Comparison of ENCODE assay signal across 8 cellular contexts in genomic region chr11:63939351-63939920, GRCh38. TPM values are rescaled to one million over a fixed set of nuclear protein-coding genes. Genes with fewer than 3 reads are reported as not detected.
A peak's percentile ranks its signal among the peaks of the same experiment; 100 is the strongest.
DNase-seq lines count a peak whose midpoint lies in the region; ATAC-seq and TF ChIP-seq lines count a peak whose summit lies in the region.

No MANE protein-coding gene starts in this region.

- peaks cover 18% of the 10 kb centered on the region for H3K27me3 Mint-ChIP-seq in GM23338 (ENCODE audit: insufficient read depth, low read depth, poor library complexity)

- H3K4me1 Mint-ChIP-seq in GM23338: peaks cover 14% of the 10 kb centered on the region

- H3K9me2 ChIP-seq in GM23338 (ENCODE audit: insufficient read depth): no peaks in the 10 kb centered on the region

- DNase-seq in AG10803 (ENCODE audit: low read depth): no peak
- peak; percentile 62 for DNase-seq in GM23338 (ENCODE audit: low spot score)
- no peak for DNase-seq in SJSA1 (ENCODE audit: low read depth in 1 of 2, low spot score in 2 of 2)
- DNase-seq in erythroblast (lab: John Stamatoyannopoulos, UW): peak; percentile 58 to 64
- DNase-seq in NCI-H446 (lab: John Stamatoyannopoulos, UW): no peak
- no peak for DNase-seq in A172 (ENCODE audit: low spot score)

- H3F3A ChIP-seq in GM23338 (replicated peaks; ENCODE audit: low read depth): peaks cover 23% of the 10 kb centered on the region

- H3K9me3 Mint-ChIP-seq in GM23338: no peaks in the 10 kb centered on the region

- H3K27ac Mint-ChIP-seq in GM23338: peak overlapping the region; percentile 47

- H3K9me3 ChIP-seq in SJSA1 (replicated peaks) (no peaks in the 10 kb centered on the region), neutrophil (no peaks in the 10 kb centered on the region)

- peaks cover 8% of the 10 kb centered on the region for H3K4me1 ChIP-seq in GM23338 (ENCODE audit: insufficient read depth)
- peaks cover 16% of the 10 kb centered on the region for H3K4me1 ChIP-seq in SJSA1 (replicated peaks)
- H3K4me1 ChIP-seq in neutrophil (ENCODE audit: control insufficient read depth in 1 of 2, insufficient read depth in 1 of 2, low read depth in 1 of 2, low read length in 1 of 2): peaks cover 28 to 30% of the 10 kb centered on the region in 2 experiments

- TF ChIP-seq CTCF in AG10803 (conservative IDR thresholded peaks at IDR 0.05; ENCODE audit: low read length): peak; percentile 18; the same call in 1 of the 2 replicates
- no peak for TF ChIP-seq CTCF in GM23338 (conservative IDR thresholded peaks at IDR 0.05; ENCODE audit: low read depth in 2 of 2)
- no peak for TF ChIP-seq CTCF in neutrophil (IDR thresholded peaks at IDR 0.05)

- TF ChIP-seq POLR2A in erythroblast (IDR thresholded peaks at IDR 0.05; ENCODE audit: low read length): no peak

- H3K27ac ChIP-seq in GM23338 (ENCODE audit: low read depth) (peak overlapping the region; percentile 50; the same call in 1 of the 2 replicates), SJSA1 (no peak overlapping the region), neutrophil (peak overlapping the region; percentile 63)

- H3K27me3 ChIP-seq in GM23338 (ENCODE audit: insufficient read depth): no peaks in the 10 kb centered on the region
- no peaks in the 10 kb centered on the region for H3K27me3 ChIP-seq in SJSA1 (replicated peaks)
- H3K27me3 ChIP-seq in neutrophil: no peaks in the 10 kb centered on the region

- no peaks in the 10 kb centered on the region for H3K36me3 ChIP-seq in GM23338 (ENCODE audit: insufficient read depth)
- H3K36me3 ChIP-seq in SJSA1: peaks cover 19% of the 10 kb centered on the region
- no peaks in the 10 kb centered on the region for H3K36me3 ChIP-seq in neutrophil

- H2AFZ ChIP-seq in GM23338: peak overlapping the region; percentile 88

- H3K4me3 ChIP-seq in AG10803 (ENCODE audit: low read length): peak overlapping the region; percentile 88
- peak overlapping the region; percentile 76 for H3K4me3 ChIP-seq in GM23338
- H3K4me3 ChIP-seq in SJSA1: peak overlapping the region; percentile 60
- peak overlapping the region; percentile 82 to 99 for H3K4me3 ChIP-seq in neutrophil (ENCODE audit: low read depth in 1 of 2, low read length in 1 of 2)

- peak overlapping the region; percentile 81 for H3K4me3 Mint-ChIP-seq in GM23338

- H3K4me2 ChIP-seq in GM23338: peak overlapping the region; percentile 96

- no peaks in the 10 kb centered on the region; the same call in 2 of the 3 replicates for H3K36me3 Mint-ChIP-seq in GM23338 (ENCODE audit: low read depth)

- ATAC-seq in GM23338 (peak; percentile 1; the same call in 1 of the 3 replicates), HG03442 (IDR thresholded peaks at IDR 0.05; ENCODE audit: unreplicated experiment) (no peak)

- H4K20me1 ChIP-seq in GM23338 (replicated peaks; ENCODE audit: insufficient read depth): peaks cover 32% of the 10 kb centered on the region

- peaks cover 53% of the 10 kb centered on the region for H3K79me2 ChIP-seq in GM23338 (replicated peaks; ENCODE audit: insufficient read depth)

TF ChIP-seq in GM23338, 12 proteins besides CTCF, POLR2A, EP300 and RAD21 (continues in another document):
- no peak for TF ChIP-seq ZNF331 (CRISPR knock-in tag; IDR thresholded peaks at IDR 0.05; ENCODE audit: low read depth)
- no peak for TF ChIP-seq CREB1 (CRISPR knock-in tag; IDR thresholded peaks at IDR 0.05; ENCODE audit: low read depth)
- TF ChIP-seq ZNF462 (CRISPR knock-in tag; IDR thresholded peaks at IDR 0.05): no peak

RNA-seq across cellular contexts. Expression of gene NAA40, which starts 0.6 kb away (rescaled TPM):
- total RNA-seq in GM23338 (2014; rRNA removed; shearing (Covaris generic)): 24.6 and 26.8 TPM in 2 replicates
- polyA plus RNA-seq in GM23338 (2016; fragmentation: Nextera tagmentation; extraction: Ambion mirVana): 10.1 and 12.1 TPM in 2 replicates
- total RNA-seq in SJSA1 (2014; rRNA removed; shearing (Covaris generic)): 21.4 and 39.9 TPM in 2 replicates
- 12.5 and 19.8 TPM in 2 replicates for total RNA-seq in A172 (2014; rRNA removed; shearing (Covaris generic))

RNA-seq across cellular contexts. Expression of gene RCOR2, which starts 22.5 kb away (rescaled TPM):
- 60.1 and 66.9 TPM in 2 replicates for total RNA-seq in GM23338 (2014; rRNA removed; shearing (Covaris generic))
- 4.7 and 5.5 TPM in 2 replicates for polyA plus RNA-seq in GM23338 (2016; fragmentation: Nextera tagmentation; extraction: Ambion mirVana)
- 1.5 and 1.6 TPM in 2 replicates for total RNA-seq in SJSA1 (2014; rRNA removed; shearing (Covaris generic))
- total RNA-seq in A172 (2014; rRNA removed; shearing (Covaris generic)): 0.05 and 0.14 TPM in 2 replicates

RNA-seq across cellular contexts. Expression of gene COX8A, which starts 35.0 kb away (rescaled TPM):
- 385 and 427 TPM in 2 replicates for total RNA-seq in GM23338 (2014; rRNA removed; shearing (Covaris generic))
- polyA plus RNA-seq in GM23338 (2016; fragmentation: Nextera tagmentation; extraction: Ambion mirVana): 483 and 516 TPM in 2 replicates
- 1,062 and 2,110 TPM in 2 replicates for total RNA-seq in SJSA1 (2014; rRNA removed; shearing (Covaris generic))
- 536 and 679 TPM in 2 replicates for total RNA-seq in A172 (2014; rRNA removed; shearing (Covaris generic))

RNA-seq across cellular contexts. Expression of gene OTUB1, which starts 46.8 kb away (rescaled TPM):
- total RNA-seq in GM23338 (2014; rRNA removed; shearing (Covaris generic)): 94.7 and 122 TPM in 2 replicates
- 193 and 207 TPM in 2 replicates for polyA plus RNA-seq in GM23338 (2016; fragmentation: Nextera tagmentation; extraction: Ambion mirVana)
- total RNA-seq in SJSA1 (2014; rRNA removed; shearing (Covaris generic)): 35.6 and 69.7 TPM in 2 replicates
- total RNA-seq in A172 (2014; rRNA removed; shearing (Covaris generic)): 31.5 and 41.5 TPM in 2 replicates

Comparison
In these comparisons a context has a peak if more than half of its experiments do, and no peak if none do; other contexts are left out.
1. DNase-seq: peak in GM23338 (single experiment) and erythroblast (2 of 2); none in AG10803 (single experiment), SJSA1 (0 of 2), NCI-H446 (0 of 2) and A172 (single experiment).
2. RNA of gene RCOR2, which starts 22.5 kb away (total RNA-seq): 60.1 to 66.9 TPM in GM23338; 1.5 to 1.6 TPM in SJSA1 and 0.05 to 0.14 TPM in A172; every median in the first group is over 10 times any median in the second.
3. Peak in every context shown above with its lines, with median percentiles within 50 percentile points of each other: H3K4me3 ChIP-seq.